Comparison of ENCODE assay signal across 8 cellular contexts in the genomic region with DNA sequence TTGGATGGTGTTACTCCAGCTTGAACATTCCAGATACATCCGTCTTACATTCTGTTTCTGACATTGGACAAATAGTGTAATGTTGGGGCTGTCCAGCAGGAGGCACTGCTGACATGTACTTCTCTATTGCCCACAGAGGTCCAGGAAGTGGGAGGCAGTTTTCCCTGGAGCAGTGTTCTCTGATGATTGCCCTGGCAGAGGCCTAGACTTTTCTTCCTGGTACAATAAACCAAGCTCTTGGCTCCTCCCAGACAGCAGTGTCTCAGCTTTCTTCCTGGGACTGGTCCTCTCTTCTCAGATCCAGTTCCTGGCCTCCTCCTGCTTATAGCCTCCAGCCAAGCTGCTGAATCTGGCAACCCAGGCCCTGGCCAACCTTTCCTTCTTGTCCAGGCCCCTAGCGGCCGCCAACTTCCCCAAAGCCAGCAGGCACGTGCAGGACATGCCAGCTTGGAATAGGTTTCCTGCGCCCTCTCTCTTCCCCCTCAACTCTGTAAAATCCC.
A peak's percentile ranks its signal among the peaks of the same experiment; 100 is the strongest.
DNase-seq lines count a peak whose midpoint lies in the region; ATAC-seq and TF ChIP-seq lines count a peak whose summit lies in the region.

No MANE protein-coding gene starts in this region.

- ATAC-seq in HG03354 (IDR thresholded peaks at IDR 0.05; ENCODE audit: poor library complexity, severe bottlenecking, unreplicated experiment) (no peak), GM18861 (IDR thresholded peaks at IDR 0.05; ENCODE audit: unreplicated experiment) (no peak)

- no peak overlapping the region for H3K4me3 ChIP-seq in skeletal muscle cell (ENCODE audit: low read depth, low read length)

- DNase-seq in GM10266 (ENCODE audit: extremely low spot score) = peak; percentile 44
- DNase-seq in NCI-H1105 treated with DMSO at 0.1 percent for 48 hours (lab: John Stamatoyannopoulos, UW) = peak; percentile 71
- DNase-seq in T-helper 9 cell = peak; percentile 53
- peak; percentile 73 for DNase-seq in brain pericyte (ENCODE audit: low read depth, low spot score)
- DNase-seq in iPS DF 4.7 (ENCODE audit: extremely low read depth, low spot score) = peak; percentile 83
- DNase-seq in skeletal muscle cell (ENCODE audit: low read depth) = peak; percentile 69

- TF ChIP-seq CTCF in GM10266 (IDR thresholded peaks at IDR 0.05; ENCODE audit: control insufficient read depth, insufficient read depth, low read depth, missing control alignments) = peak; percentile 84
